In the genomic region with DNA sequence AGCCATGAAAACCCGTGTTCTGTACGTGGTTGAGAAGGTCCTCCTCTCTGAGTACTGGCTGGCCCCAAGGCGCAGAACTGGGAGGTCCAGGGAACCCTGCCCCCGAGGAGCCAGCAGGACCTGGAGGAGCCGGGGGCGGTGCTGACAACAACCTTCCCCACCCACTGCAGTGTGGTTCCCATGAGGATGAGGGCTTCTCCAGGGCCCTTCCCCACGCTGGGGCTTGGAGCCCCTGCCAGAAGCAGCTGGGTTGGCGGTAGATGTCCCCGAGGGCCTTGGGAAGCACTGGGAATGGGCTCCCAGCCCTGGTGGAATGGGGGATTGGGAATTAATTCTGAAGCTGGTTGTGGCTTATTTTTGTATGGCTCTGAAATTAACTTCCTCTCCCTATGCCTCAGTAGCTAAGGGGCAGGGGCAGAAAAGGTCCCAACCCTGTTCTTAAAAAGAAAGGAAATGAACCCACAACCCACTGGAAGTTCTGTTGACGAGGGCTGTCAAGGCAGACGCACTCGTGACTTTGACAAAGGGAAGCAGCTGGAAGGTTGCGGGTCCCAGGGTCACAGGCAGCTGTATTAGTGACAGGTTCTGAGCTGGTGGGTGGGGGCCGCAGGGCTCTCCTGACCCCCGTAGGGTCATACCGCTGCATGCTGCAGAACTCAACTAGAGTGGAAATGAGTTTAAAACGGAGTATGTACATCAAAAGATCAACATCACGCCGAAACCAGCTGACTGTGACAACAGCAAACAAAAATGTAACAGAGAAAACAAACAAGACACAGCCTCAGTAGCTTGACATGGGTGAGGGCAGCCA, we compare ENCODE assay signal across 19 cellular contexts. TPM values are rescaled to one million over a fixed set of nuclear protein-coding genes. Genes with fewer than 3 reads are reported as not detected.
A peak's percentile ranks its signal among the peaks of the same experiment; 100 is the strongest.
DNase-seq lines count a peak whose midpoint lies in the region; ATAC-seq, FAIRE-seq and TF ChIP-seq lines count a peak whose summit lies in the region.
"Had no signal": no experiment of that assay in that cellular context is flagged by ENCODE, and none has a peak within 500 bp of the region (broad histone marks: within the 10 kb centered on the region; RNA-seq: fewer than 3 reads in every experiment).

No MANE protein-coding gene starts in this region.

- TF ChIP-seq POLR2A in lower leg skin (IDR thresholded peaks at IDR 0.05): no peak
- no peak for TF ChIP-seq POLR2A in GM12892 (IDR thresholded peaks at IDR 0.05; ENCODE audit: low read depth, low read length)

- DNase-seq in WTC11 (ENCODE audit: low spot score): no peak
- DNase-seq in lower leg skin (ENCODE audit: low spot score in 2 of 2): no peak
- no peak for DNase-seq in GM12892 (ENCODE audit: insufficient read length)
- DNase-seq: amniotic stem cell, NCI-H187 had no signal

- no peaks in the 10 kb centered on the region for H3K4me1 Mint-ChIP-seq in WTC11

- peak overlapping the region; percentile 43 to 83 (median 75); a peak in 20 of 22 replicates for H3K27ac ChIP-seq in BLaER1 treated with 17β-estradiol and CSF1 and Interleukin-3, amounts not matched to agents 10 nM and 100 nM
- H3K27ac ChIP-seq in HEK293 (ENCODE audit: extremely low read depth, low read depth, low read length) (no peak overlapping the region), liver (ENCODE audit: low read depth in 1 of 2, low read length in 2 of 2) (no peak overlapping the region)
- H3K27ac ChIP-seq: vagina had no signal

- intact Hi-C loops in lower leg skin (cut with DNase I; ENCODE audit: low total_unique reads): no loop called here

- ATAC-seq in WTC11 (no peak), HG03457 (IDR thresholded peaks at IDR 0.05; ENCODE audit: unreplicated experiment) (no peak), HG03159 (IDR thresholded peaks at IDR 0.05; ENCODE audit: unreplicated experiment) (no peak)
- ATAC-seq: activated T-helper 17 cell treated with anti-CD3 and anti-CD28 coated beads, Interleukin-2, amount 50 U/mL, for 72 hours; SK-N-SH treated with all-trans-retinoic acid at 6 μM for 48 hours had no signal

- CTCF ChIA-PET in HEK293 (lab: Yijun Ruan, JAX) (interaction anchor here (0.6 kb wide), 1 partner anchor 178 kb away, joined by 4 read pairs; no protein-coding TSS in a partner anchor), WTC11 (lab: Charles Lee) (interaction anchor here (1.5 kb wide), 1 partner anchor 50 kb away, joined by 9 read pairs; no protein-coding TSS in a partner anchor)

- peaks cover 0 to 17% (median 0%) of the 10 kb centered on the region in 11 experiments; a peak in 5 of 22 replicates for H3K27me3 ChIP-seq in BLaER1 treated with 17β-estradiol and CSF1 and Interleukin-3, amounts not matched to agents 10 nM and 100 nM
- no peaks in the 10 kb centered on the region for H3K27me3 ChIP-seq in liver (ENCODE audit: control insufficient read depth in 4 of 4, insufficient read depth in 4 of 4, low read length in 3 of 4)
- H3K27me3 ChIP-seq: vagina had no signal

- FAIRE-seq in GM12892 (lab: Jason Lieb, UNC): no peak
- FAIRE-seq: colon had no signal

- 74% methylated on average over 19 of the region's 19 CpGs for WGBS in liver
- 66 to 82% methylated on average over 15 to 19 of the region's 19 CpGs for WGBS in lower leg skin, 2 donors

- H3K4me3 ChIP-seq in BLaER1 treated with 17β-estradiol and CSF1 and Interleukin-3, amounts not matched to agents 10 nM and 100 nM: peak overlapping the region in 8 of 10 experiments; percentile 2 to 47 (median 22); a peak in 7 of 20 replicates
- H3K4me3 ChIP-seq in HEK293 (ENCODE audit: low read depth, low read length) (no peak overlapping the region), liver (ENCODE audit: low read depth in 1 of 3, low read length in 3 of 3) (no peak overlapping the region), lower leg skin (ENCODE audit: low read depth, poor library complexity, severe bottlenecking) (no peak overlapping the region)
- H3K4me3 ChIP-seq: vagina had no signal

- TF ChIP-seq RAD21 in liver (IDR thresholded peaks at IDR 0.05): no peak

- H3K4me3 Mint-ChIP-seq in WTC11: no peak overlapping the region
- H3K4me3 Mint-ChIP-seq: activated T-helper 17 cell treated with anti-CD3 and anti-CD28 coated beads, Interleukin-2, amount 50 U/mL, for 72 hours had no signal

- H4K20me1 ChIP-seq in BLaER1 treated with 17β-estradiol and CSF1 and Interleukin-3, amounts not matched to agents 10 nM and 100 nM: peaks cover 5 to 66% (median 37%) of the 10 kb centered on the region in 11 experiments; a peak in 20 of 22 replicates

- H3K9me3 ChIP-seq in BLaER1 treated with 17β-estradiol and CSF1 and Interleukin-3, amounts not matched to agents 10 nM and 100 nM (replicated peaks in 1 of 11): no peaks in the 10 kb centered on the region
- no peaks in the 10 kb centered on the region for H3K9me3 ChIP-seq in HEK293 (ENCODE audit: control insufficient read depth, insufficient read depth, low read depth, low read length)
- no peaks in the 10 kb centered on the region for H3K9me3 ChIP-seq in liver (ENCODE audit: control insufficient read depth in 4 of 4, low read length in 3 of 4)
- H3K9me3 ChIP-seq: vagina had no signal

- peaks cover 27 to 78% (median 70%) of the 10 kb centered on the region in 10 experiments for H3K4me1 ChIP-seq in BLaER1 treated with 17β-estradiol and CSF1 and Interleukin-3, amounts not matched to agents 10 nM and 100 nM
- H3K4me1 ChIP-seq in HEK293 (ENCODE audit: control insufficient read depth, insufficient read depth, low read length): no peaks in the 10 kb centered on the region
- no peaks in the 10 kb centered on the region for H3K4me1 ChIP-seq in liver (ENCODE audit: control insufficient read depth in 4 of 4, insufficient read depth in 4 of 4, low read length in 3 of 4)
- H3K4me1 ChIP-seq: vagina had no signal

- peak overlapping the region; percentile 40 to 71 (median 66); a peak in 20 of 22 replicates for H3K9ac ChIP-seq in BLaER1 treated with 17β-estradiol and CSF1 and Interleukin-3, amounts not matched to agents 10 nM and 100 nM
- H3K9ac ChIP-seq in liver (ENCODE audit: low read depth in 1 of 2, low read length in 2 of 2): no peak overlapping the region

- H3K4me2 ChIP-seq in BLaER1 treated with 17β-estradiol and CSF1 and Interleukin-3, amounts not matched to agents 10 nM and 100 nM: peak overlapping the region; percentile 77 to 98 (median 94)

- peaks cover 7% of the 10 kb centered on the region for H3K36me3 Mint-ChIP-seq in WTC11

- peaks cover 33 to 49% (median 38%) of the 10 kb centered on the region in 11 experiments for H3K36me3 ChIP-seq in BLaER1 treated with 17β-estradiol and CSF1 and Interleukin-3, amounts not matched to agents 10 nM and 100 nM
- H3K36me3 ChIP-seq in HEK293 (ENCODE audit: control insufficient read depth in 2 of 2, insufficient read depth in 1 of 2, low read length in 2 of 2) (peaks cover 0 to 31% of the 10 kb centered on the region in 2 experiments; a peak in 2 of 3 replicates), liver (ENCODE audit: control insufficient read depth in 4 of 4, insufficient read depth in 3 of 4, low read depth in 1 of 4, low read length in 3 of 4) (peaks cover 0 to 36% (median 15%) of the 10 kb centered on the region in 4 donors)

- POLR2A ChIA-PET in HEK293 (lab: Yijun Ruan, JAX) (no interaction called here), WTC11 (lab: Charles Lee) (no interaction called here)

- no peaks in the 10 kb centered on the region for H3K9me3 Mint-ChIP-seq in WTC11
- H3K9me3 Mint-ChIP-seq: activated T-helper 17 cell treated with anti-CD3 and anti-CD28 coated beads, Interleukin-2, amount 50 U/mL, for 72 hours had no signal

- no peaks in the 10 kb centered on the region for H3K27me3 Mint-ChIP-seq in WTC11 (ENCODE audit: low read depth)
- H3K27me3 Mint-ChIP-seq: activated T-helper 17 cell treated with anti-CD3 and anti-CD28 coated beads, Interleukin-2, amount 50 U/mL, for 72 hours had no signal

- H3K27ac Mint-ChIP-seq in WTC11: peak overlapping the region; percentile 41; the same call in 1 of the 2 replicates
- H3K27ac Mint-ChIP-seq: activated T-helper 17 cell treated with anti-CD3 and anti-CD28 coated beads, Interleukin-2, amount 50 U/mL, for 72 hours had no signal

- no peak for TF ChIP-seq CTCF in HEK293 (tag by site-specific recombination; IDR thresholded peaks at IDR 0.05)
- no peak for TF ChIP-seq CTCF in WTC11 (IDR thresholded peaks at IDR 0.05)
- no peak for TF ChIP-seq CTCF in liver (IDR thresholded peaks at IDR 0.05; ENCODE audit: low read depth, low read length, missing input control)
- no peak for TF ChIP-seq CTCF in lower leg skin (IDR thresholded peaks at IDR 0.05)

TF ChIP-seq in HEK293, 187 proteins besides CTCF, POLR2A, EP300 and RAD21:
- TF ChIP-seq ZFHX2 (tag by site-specific recombination; conservative IDR thresholded peaks at IDR 0.05) (peak; percentile 59), GLI2 (tag by site-specific recombination; IDR thresholded peaks at IDR 0.05; ENCODE audit: borderline replicate concordance, low read depth) (no peak)

TF ChIP-seq in WTC11, 78 proteins besides CTCF, POLR2A, EP300 and RAD21 (continues in another document):
- TF ChIP-seq, protein P1, sequence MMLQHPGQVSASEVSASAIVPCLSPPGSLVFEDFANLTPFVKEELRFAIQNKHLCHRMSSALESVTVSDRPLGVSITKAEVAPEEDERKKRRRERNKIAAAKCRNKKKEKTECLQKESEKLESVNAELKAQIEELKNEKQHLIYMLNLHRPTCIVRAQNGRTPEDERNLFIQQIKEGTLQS (CRISPR knock-in tag; conservative IDR thresholded peaks at IDR 0.05): no peak

TF ChIP-seq in liver, 16 proteins besides CTCF, POLR2A, EP300 and RAD21 (continues in another document):
- no peak for TF ChIP-seq RXRA (IDR thresholded peaks at IDR 0.05)

RNA-seq across cellular contexts. Expression of a gene that starts 13.9 kb away (rescaled TPM):
- 27.5 to 32.6 TPM (median 32.4 TPM) in 3 replicates for total RNA-seq in WTC11 (2021)
- total RNA-seq in liver: 10 to 100 TPM; 21.3 to 26.6 TPM
- polyA plus RNA-seq in liver: 1 to 10 TPM; 3.7 to 9.6 TPM
- 10 to 100 TPM; 26.9 to 35.4 (median 28.6) TPM for total RNA-seq in lower leg skin
- 10.3 TPM for polyA plus RNA-seq in GM12892 (2012; ENCODE audit: missing spikeins)

RNA-seq across cellular contexts. Expression of a gene that starts 34.0 kb away (rescaled TPM):
- total RNA-seq in WTC11 (2021) (3.4 to 3.8 TPM (median 3.6 TPM) in 3 replicates), liver (under 1 TPM in 1 of 2 donors, not detected in 1; under 0.01 TPM), lower leg skin (under 1 TPM in 2 of 4 donors, not detected in 2; 0.12 to 0.39 TPM)
- under 1 TPM in 1 of 2 donors, not detected in 1; 0.01 TPM for polyA plus RNA-seq in liver
- polyA plus RNA-seq in GM12892 (2012; ENCODE audit: missing spikeins): 0.19 TPM
- total RNA-seq: vagina had no signal

RNA-seq across cellular contexts. Expression of a gene that starts 38.9 kb away (rescaled TPM):
- total RNA-seq in WTC11 (2021): 14.1 to 14.8 TPM (median 14.2 TPM) in 3 replicates
- total RNA-seq in liver: 1 to 10 TPM; 6.6 to 8.6 TPM
- 1 to 10 TPM; 1.3 to 4.0 TPM for polyA plus RNA-seq in liver
- total RNA-seq in lower leg skin: 10 to 100 TPM; 11.9 to 18.3 (median 13.7) TPM
- 3.2 TPM for polyA plus RNA-seq in GM12892 (2012; ENCODE audit: missing spikeins)

RNA-seq across cellular contexts. Expression of a gene that starts 40.4 kb away (rescaled TPM):
- total RNA-seq in WTC11 (2021) (0.21 to 0.46 TPM (median 0.26 TPM) in 3 replicates), liver (not detected), lower leg skin (under 1 TPM in 3 of 4 donors, not detected in 1; 0.16 to 0.59 (median 0.37) TPM)
- polyA plus RNA-seq in liver: not detected
- polyA plus RNA-seq in GM12892 (2012; ENCODE audit: missing spikeins): not detected
- total RNA-seq: activated T-helper 17 cell treated with anti-CD3 and anti-CD28 coated beads, Interleukin-2, amount 50 U/mL, for 72 hours; epithelial cell of proximal tubule; glomerular endothelial cell; mononuclear cell; NCI-H460; pulmonary artery endothelial cell; vagina had no signal

RNA-seq across cellular contexts. Expression of a gene that starts 50.8 kb away (rescaled TPM):
- total RNA-seq in WTC11 (2021) (0.22 to 0.53 TPM (median 0.32 TPM) in 3 replicates), liver (1 to 10 TPM in 1 of 2 donors, under 1 TPM in 1; 0.05 to 1.2 TPM), lower leg skin (100 to 1,000 TPM in 1 of 4 donors, 10 to 100 TPM in 3; 72.4 to 101 (median 79.9) TPM)
- polyA plus RNA-seq in liver: under 1 TPM; 0.11 to 0.36 TPM
- polyA plus RNA-seq in GM12892 (2012; ENCODE audit: missing spikeins): 0.72 TPM
- total RNA-seq: epithelial cell of proximal tubule, glomerular endothelial cell had no signal

Comparison
In these comparisons a context has a peak if more than half of its experiments do, and no peak if none do; other contexts are left out.
1. H3K27ac ChIP-seq: peak in BLaER1 treated with 17β-estradiol and CSF1 and Interleukin-3, amounts not matched to agents 10 nM and 100 nM (11 of 11); none in HEK293 (single experiment) and liver (0 of 2).
2. H3K4me3 ChIP-seq: peak in BLaER1 treated with 17β-estradiol and CSF1 and Interleukin-3, amounts not matched to agents 10 nM and 100 nM (8 of 10); none in HEK293 (single experiment), liver (0 of 3) and lower leg skin (single experiment).
3. H3K9ac ChIP-seq: peak in BLaER1 treated with 17β-estradiol and CSF1 and Interleukin-3, amounts not matched to agents 10 nM and 100 nM (11 of 11); none in liver (0 of 2).